32 cellular contexts compared by ENCODE assay signal in genomic region chr20:57755609-57756008, GRCh38.
"Had no signal": no experiment of that assay in that cellular context is flagged by ENCODE, and none has a peak within 500 bp of the region (broad histone marks: within the 10 kb centered on the region; RNA-seq: fewer than 3 reads in every experiment).

No MANE protein-coding gene starts in this region.

- H3K4me3 ChIP-seq: adrenal gland, body of pancreas, breast epithelium, SJSA1 had no signal

- H3K9ac ChIP-seq: KMS-11 had no signal

- H3K27ac Mint-ChIP-seq: activated CD4-positive, alpha-beta T cell treated with anti-CD3 and anti-CD28 coated beads, Interleukin-2, amount 10 ng/mL, durations not matched to agents 24 days and 14 days; activated CD8-positive, alpha-beta T cell treated with anti-CD3 and anti-CD28 coated beads for 36 hours; activated naive CD4-positive, alpha-beta T cell treated with anti-CD3 and anti-CD28 coated beads for 36 hours; activated naive CD4-positive, alpha-beta T cell treated with anti-CD3 and anti-CD28 coated beads, Interleukin-2, amount 50 U/mL, for 72 hours had no signal

- FAIRE-seq: astrocyte had no signal

- H3K4me2 ChIP-seq: KMS-11 had no signal

- H3K27me3 ChIP-seq: body of pancreas, breast epithelium had no signal

- ATAC-seq: activated CD8-positive, alpha-beta T cell treated with anti-CD3 and anti-CD28 coated beads for 36 hours; activated naive CD4-positive, alpha-beta T cell treated with anti-CD3 and anti-CD28 coated beads, Interleukin-2, amount 50 U/mL, for 72 hours; activated T-cell treated with anti-CD3 and anti-CD28 coated beads, Interleukin-2, amount 50 U/mL, for 72 hours; activated T-helper 17 cell treated with anti-CD3 and anti-CD28 coated beads, Interleukin-2, amount 50 U/mL, for 72 hours; body of pancreas; Panc1 had no signal

- H3K4me1 ChIP-seq: adrenal gland, breast epithelium, SJSA1 had no signal

- H3K9me3 Mint-ChIP-seq: activated CD4-positive, alpha-beta T cell treated with anti-CD3 and anti-CD28 coated beads, Interleukin-2, amount 10 ng/mL, durations not matched to agents 24 days and 14 days; activated CD8-positive, alpha-beta T cell treated with anti-CD3 and anti-CD28 coated beads for 36 hours; activated naive CD4-positive, alpha-beta T cell treated with anti-CD3 and anti-CD28 coated beads, Interleukin-2, amount 50 U/mL, for 72 hours; activated T-cell treated with anti-CD3 and anti-CD28 coated beads, Interleukin-2, amount 50 U/mL, for 72 hours; activated T-helper 17 cell treated with anti-CD3 and anti-CD28 coated beads, Interleukin-2, amount 50 U/mL, for 72 hours had no signal

- H3K4me1 Mint-ChIP-seq: activated T-helper 17 cell treated with anti-CD3 and anti-CD28 coated beads, Interleukin-2, amount 50 U/mL, for 72 hours had no signal

- DNase-seq: activated CD4-positive, alpha-beta T cell treated with anti-CD3 and anti-CD28 coated beads, Interleukin-2, amount 10 ng/mL, durations not matched to agents 24 days and 14 days; activated CD4-positive, alpha-beta T cell treated with anti-CD3 and anti-CD28 coated beads, Interleukin-2, amount 50 U/mL, for 4 hours; activated CD8-positive, alpha-beta T cell treated with anti-CD3 and anti-CD28 coated beads for 36 hours; activated gamma-delta T cell treated with Interleukin-2 at 50 U/mL for 16 hours; activated naive CD4-positive, alpha-beta T cell treated with anti-CD3 and anti-CD28 coated beads for 36 hours; activated T-cell treated with anti-CD3 and anti-CD28 coated beads, Interleukin-2, amount 50 U/mL, for 1 hour; activated T-cell treated with anti-CD3 and anti-CD28 coated beads, Interleukin-2, amount 50 U/mL, for 72 hours; adrenal gland; body of pancreas; cerebellar nuclear complex; NCI-H1092 treated with DMSO at 0.1 percent for 48 hours; NCI-H1417; NCI-H146; NCI-H187; NCI-H2029 treated with DMSO at 0.1 percent for 48 hours; NCI-H2107; NCI-H2171 treated with DMSO at 0.1 percent for 48 hours; NCI-H2227 treated with DMSO at 0.1 percent for 48 hours; NCI-H446; NCI-H510A treated with DMSO at 0.1 percent for 48 hours; NCI-H526 treated with DMSO at 0.1 percent for 48 hours; NCI-H82; SHP77 treated with DMSO at 0.1 percent for 48 hours; SW 1271; T1000 had no signal

- H3K4me3 Mint-ChIP-seq: activated CD4-positive, alpha-beta T cell treated with anti-CD3 and anti-CD28 coated beads, Interleukin-2, amount 10 ng/mL, durations not matched to agents 24 days and 14 days; activated CD8-positive, alpha-beta T cell treated with anti-CD3 and anti-CD28 coated beads for 36 hours; activated naive CD4-positive, alpha-beta T cell treated with anti-CD3 and anti-CD28 coated beads for 36 hours; activated T-cell treated with anti-CD3 and anti-CD28 coated beads, Interleukin-2, amount 50 U/mL, for 72 hours; activated T-helper 17 cell treated with anti-CD3 and anti-CD28 coated beads, Interleukin-2, amount 50 U/mL, for 72 hours had no signal

- H3K27ac ChIP-seq: adrenal gland, body of pancreas, breast epithelium, KMS-11, SJSA1 had no signal

- H3K9me3 ChIP-seq: adrenal gland, body of pancreas, breast epithelium, SJSA1 had no signal

- H3K36me3 ChIP-seq: adrenal gland, breast epithelium, SJSA1 had no signal

- H3K36me3 Mint-ChIP-seq: activated naive CD4-positive, alpha-beta T cell treated with anti-CD3 and anti-CD28 coated beads, Interleukin-2, amount 50 U/mL, for 72 hours had no signal
